Comparison of ENCODE assay signal across 2 cellular contexts in genomic region chr6:29589423-29590048, GRCh38.
TF ChIP-seq lines count a peak whose summit lies in the region.

No MANE protein-coding gene starts in this region.

TF ChIP-seq in WTC11, 78 proteins besides CTCF, POLR2A, EP300 and RAD21:
- TF ChIP-seq ZNF425 (CRISPR knock-in tag; conservative IDR thresholded peaks at IDR 0.05) (no peak), JAZF1 (CRISPR knock-in tag; IDR thresholded peaks at IDR 0.05) (no peak), ZNF671 (CRISPR knock-in tag; IDR thresholded peaks at IDR 0.05) (no peak), NR3C1 (CRISPR knock-in tag; conservative IDR thresholded peaks at IDR 0.05; ENCODE audit: low read depth) (no peak), MLX (CRISPR knock-in tag; IDR thresholded peaks at IDR 0.05) (no peak), NFATC4 (CRISPR knock-in tag; IDR thresholded peaks at IDR 0.05) (no peak)

TF ChIP-seq in HepG2, 621 proteins besides CTCF, POLR2A, EP300 and RAD21 (continues in another document):
- TF ChIP-seq PHF21A (CRISPR knock-in tag; IDR thresholded peaks at IDR 0.05) (no peak), ZNF317 (CRISPR knock-in tag; IDR thresholded peaks at IDR 0.05) (no peak), CENPBD1 (CRISPR knock-in tag; IDR thresholded peaks at IDR 0.05; ENCODE audit: borderline replicate concordance, low read depth) (no peak), LCORL (IDR thresholded peaks at IDR 0.05) (no peak), LCORL (CRISPR knock-in tag; IDR thresholded peaks at IDR 0.05) (0 out of 2 replicates have a peak, but pooled peaks have one; percentile 23), JUND (CRISPR knock-in tag; IDR thresholded peaks at IDR 0.05) (no peak), ZNF33A (CRISPR knock-in tag; IDR thresholded peaks at IDR 0.05; ENCODE audit: borderline replicate concordance) (no peak), FOXJ3 (CRISPR knock-in tag; IDR thresholded peaks at IDR 0.05; ENCODE audit: borderline replicate concordance) (no peak), HOXA7 (CRISPR knock-in tag; IDR thresholded peaks at IDR 0.05) (no peak), ZNF207 (IDR thresholded peaks at IDR 0.05; ENCODE audit: borderline replicate concordance) (no peak), XBP1 (CRISPR knock-in tag; IDR thresholded peaks at IDR 0.05) (no peak), RARA (CRISPR knock-in tag; IDR thresholded peaks at IDR 0.05) (0 out of 2 replicates have a peak, but pooled peaks have one; percentile 8), RXRB (CRISPR knock-in tag; IDR thresholded peaks at IDR 0.05; ENCODE audit: borderline replicate concordance) (peak; percentile 16; the same call in 1 of the 2 replicates), ZNF546 (CRISPR knock-in tag; conservative IDR thresholded peaks at IDR 0.05) (no peak), MTF2 (CRISPR knock-in tag; IDR thresholded peaks at IDR 0.05; ENCODE audit: borderline replicate concordance) (0 out of 2 replicates have a peak, but pooled peaks have one; percentile 48), ZNF121 (CRISPR knock-in tag; IDR thresholded peaks at IDR 0.05) (no peak), SRF (IDR thresholded peaks at IDR 0.05; ENCODE audit: low read depth, low read length) (peak; percentile 62; the same call in 1 of the 2 replicates), ATF5 (CRISPR knock-in tag; IDR thresholded peaks at IDR 0.05; ENCODE audit: low read depth) (no peak), IRF2 (CRISPR knock-in tag; IDR thresholded peaks at IDR 0.05) (peak; percentile 46; the same call in 1 of the 2 replicates), DZIP1 (CRISPR knock-in tag; IDR thresholded peaks at IDR 0.05) (no peak), CBX5 (CRISPR knock-in tag; IDR thresholded peaks at IDR 0.05; ENCODE audit: borderline replicate concordance) (no peak), REPIN1 (CRISPR knock-in tag; IDR thresholded peaks at IDR 0.05; ENCODE audit: borderline replicate concordance, low read depth) (peak; percentile 67; the same call in 1 of the 2 replicates), KLF16 (CRISPR knock-in tag; IDR thresholded peaks at IDR 0.05) (peak in 1 of 2 experiments; percentile 45; a peak in 1 of 4 replicates), NKX3-1 (CRISPR knock-in tag; IDR thresholded peaks at IDR 0.05) (no peak), ZNF180 (CRISPR knock-in tag; IDR thresholded peaks at IDR 0.05; ENCODE audit: borderline replicate concordance, low read depth) (no peak), FOXC1 (CRISPR knock-in tag; IDR thresholded peaks at IDR 0.05; ENCODE audit: borderline replicate concordance) (no peak), ZNF337 (CRISPR knock-in tag; IDR thresholded peaks at IDR 0.05; ENCODE audit: borderline replicate concordance, low read depth) (no peak), ZNF33B (CRISPR knock-in tag; IDR thresholded peaks at IDR 0.05) (no peak), ZFP36L1 (CRISPR knock-in tag; IDR thresholded peaks at IDR 0.05) (no peak), CBX2 (IDR thresholded peaks at IDR 0.05; ENCODE audit: low read depth, low read length) (no peak), CBX2 (CRISPR knock-in tag; IDR thresholded peaks at IDR 0.05; ENCODE audit: low read depth) (no peak), ZNF530 (CRISPR knock-in tag; IDR thresholded peaks at IDR 0.05; ENCODE audit: low read depth) (no peak), MAX (IDR thresholded peaks at IDR 0.05) (0 out of 2 replicates have a peak, but pooled peaks have one; percentile 21), ZNF230 (CRISPR knock-in tag; IDR thresholded peaks at IDR 0.05) (no peak), CC2D1A (CRISPR knock-in tag; IDR thresholded peaks at IDR 0.05) (no peak), HOXA3 (CRISPR knock-in tag; IDR thresholded peaks at IDR 0.05) (no peak), FOXK1 (CRISPR knock-in tag; IDR thresholded peaks at IDR 0.05; ENCODE audit: borderline replicate concordance, low read depth) (0 out of 2 replicates have a peak, but pooled peaks have one; percentile 31), GATAD1 (CRISPR knock-in tag; IDR thresholded peaks at IDR 0.05) (peak; percentile 36; the same call in 1 of the 2 replicates), ATAD3A (CRISPR knock-in tag; IDR thresholded peaks at IDR 0.05) (no peak), ZNF816 (CRISPR knock-in tag; IDR thresholded peaks at IDR 0.05; ENCODE audit: borderline replicate concordance) (no peak), PHB2 (IDR thresholded peaks at IDR 0.05; ENCODE audit: partially characterized antibody) (no peak), SKIL (CRISPR knock-in tag; IDR thresholded peaks at IDR 0.05; ENCODE audit: borderline replicate concordance) (no peak), TCF7 (IDR thresholded peaks at IDR 0.05; ENCODE audit: low read depth) (no peak), FUBP1 (CRISPR knock-in tag; IDR thresholded peaks at IDR 0.05; ENCODE audit: borderline replicate concordance) (no peak), ZNF790 (CRISPR knock-in tag; IDR thresholded peaks at IDR 0.05; ENCODE audit: borderline replicate concordance) (no peak), SIX4 (CRISPR knock-in tag; IDR thresholded peaks at IDR 0.05) (no peak), TCF7L2 (IDR thresholded peaks at IDR 0.05; ENCODE audit: low read depth, low read length) (no peak), CCDC6 (CRISPR knock-in tag; IDR thresholded peaks at IDR 0.05) (no peak), ARID2 (CRISPR knock-in tag; IDR thresholded peaks at IDR 0.05; ENCODE audit: borderline replicate concordance) (no peak), ARHGAP35 (CRISPR knock-in tag; IDR thresholded peaks at IDR 0.05; ENCODE audit: borderline replicate concordance) (no peak), PHF5A (CRISPR knock-in tag; IDR thresholded peaks at IDR 0.05; ENCODE audit: low read depth, unreplicated experiment) (no peak), ZNF350 (CRISPR knock-in tag; IDR thresholded peaks at IDR 0.05; ENCODE audit: borderline replicate concordance, low read depth) (no peak), ZNF678 (CRISPR knock-in tag; IDR thresholded peaks at IDR 0.05) (no peak), ELF1 (CRISPR knock-in tag; IDR thresholded peaks at IDR 0.05) (no peak), ZBED4 (CRISPR knock-in tag; IDR thresholded peaks at IDR 0.05; ENCODE audit: borderline replicate concordance) (no peak), CREB1 (IDR thresholded peaks at IDR 0.05) (no peak), CREB1 (CRISPR knock-in tag; IDR thresholded peaks at IDR 0.05) (no peak), ZBTB1 (CRISPR knock-in tag; IDR thresholded peaks at IDR 0.05; ENCODE audit: borderline replicate concordance) (no peak), ZNF674 (CRISPR knock-in tag; IDR thresholded peaks at IDR 0.05; ENCODE audit: low read depth) (no peak), ZNF549 (CRISPR knock-in tag; IDR thresholded peaks at IDR 0.05) (no peak), ZC3H4 (CRISPR knock-in tag; IDR thresholded peaks at IDR 0.05; ENCODE audit: borderline replicate concordance) (no peak), DRAP1 (CRISPR knock-in tag; IDR thresholded peaks at IDR 0.05) (no peak), FOXO1 (CRISPR knock-in tag; IDR thresholded peaks at IDR 0.05) (peak; percentile 16; the same call in 1 of the 2 replicates), SAP130 (CRISPR knock-in tag; IDR thresholded peaks at IDR 0.05; ENCODE audit: low read depth) (no peak), HNRNPLL (IDR thresholded peaks at IDR 0.05; ENCODE audit: low read depth, low read length, poor library complexity, severe bottlenecking) (no peak), SNAPC5 (CRISPR knock-in tag; IDR thresholded peaks at IDR 0.05; ENCODE audit: borderline replicate concordance) (no peak), ZFYVE20 (CRISPR knock-in tag; IDR thresholded peaks at IDR 0.05; ENCODE audit: borderline replicate concordance, low read depth) (no peak), RXRA (CRISPR knock-in tag; IDR thresholded peaks at IDR 0.05) (no peak), SMC3 (IDR thresholded peaks at IDR 0.05; ENCODE audit: low read length) (peak; percentile 92), SOX5 (CRISPR knock-in tag; IDR thresholded peaks at IDR 0.05; ENCODE audit: borderline replicate concordance) (no peak)
